ENCODE assay signal across 1 cellular context in genomic region chr17:17812211-17813054, GRCh38.
A peak's percentile ranks its signal among the peaks of the same experiment; 100 is the strongest.
TF ChIP-seq lines count a peak whose summit lies in the region.

No MANE protein-coding gene starts in this region.

TF ChIP-seq in HepG2, 621 proteins besides CTCF, POLR2A, EP300 and RAD21 (continued from another document and continues in another):
- TF ChIP-seq FUBP1 (CRISPR knock-in tag; IDR thresholded peaks at IDR 0.05; ENCODE audit: borderline replicate concordance): no peak
- 0 out of 2 replicates have a peak, but pooled peaks have one; percentile 20 for TF ChIP-seq MEIS2 (CRISPR knock-in tag; IDR thresholded peaks at IDR 0.05)
- TF ChIP-seq EZH2 (conservative IDR thresholded peaks at IDR 0.05; ENCODE audit: low read depth, low read length): no peak
- TF ChIP-seq SP1 (IDR thresholded peaks at IDR 0.05): no peak
- TF ChIP-seq SP1 (CRISPR knock-in tag; IDR thresholded peaks at IDR 0.05): 0 out of 2 replicates have a peak, but pooled peaks have one; percentile 40
- TF ChIP-seq AKNA (CRISPR knock-in tag; IDR thresholded peaks at IDR 0.05; ENCODE audit: borderline replicate concordance): 0 out of 2 replicates have a peak, but pooled peaks have one; percentile 39
- TF ChIP-seq RFX1 (IDR thresholded peaks at IDR 0.05): no peak
- peak; percentile 88 for TF ChIP-seq YY1 (IDR thresholded peaks at IDR 0.05; ENCODE audit: insufficient read depth, insufficient replicate concordance, low read depth, low read length)
- TF ChIP-seq, protein P1, sequence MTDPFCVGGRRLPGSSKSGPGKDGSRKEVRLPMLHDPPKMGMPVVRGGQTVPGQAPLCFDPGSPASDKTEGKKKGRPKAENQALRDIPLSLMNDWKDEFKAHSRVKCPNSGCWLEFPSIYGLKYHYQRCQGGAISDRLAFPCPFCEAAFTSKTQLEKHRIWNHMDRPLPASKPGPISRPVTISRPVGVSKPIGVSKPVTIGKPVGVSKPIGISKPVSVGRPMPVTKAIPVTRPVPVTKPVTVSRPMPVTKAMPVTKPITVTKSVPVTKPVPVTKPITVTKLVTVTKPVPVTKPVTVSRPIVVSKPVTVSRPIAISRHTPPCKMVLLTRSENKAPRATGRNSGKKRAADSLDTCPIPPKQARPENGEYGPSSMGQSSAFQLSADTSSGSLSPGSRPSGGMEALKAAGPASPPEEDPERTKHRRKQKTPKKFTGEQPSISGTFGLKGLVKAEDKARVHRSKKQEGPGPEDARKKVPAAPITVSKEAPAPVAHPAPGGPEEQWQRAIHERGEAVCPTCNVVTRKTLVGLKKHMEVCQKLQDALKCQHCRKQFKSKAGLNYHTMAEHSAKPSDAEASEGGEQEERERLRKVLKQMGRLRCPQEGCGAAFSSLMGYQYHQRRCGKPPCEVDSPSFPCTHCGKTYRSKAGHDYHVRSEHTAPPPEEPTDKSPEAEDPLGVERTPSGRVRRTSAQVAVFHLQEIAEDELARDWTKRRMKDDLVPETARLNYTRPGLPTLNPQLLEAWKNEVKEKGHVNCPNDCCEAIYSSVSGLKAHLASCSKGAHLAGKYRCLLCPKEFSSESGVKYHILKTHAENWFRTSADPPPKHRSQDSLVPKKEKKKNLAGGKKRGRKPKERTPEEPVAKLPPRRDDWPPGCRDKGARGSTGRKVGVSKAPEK (CRISPR knock-in tag; IDR thresholded peaks at IDR 0.05; ENCODE audit: borderline replicate concordance): no peak
- no peak for TF ChIP-seq ZNF646 (CRISPR knock-in tag; IDR thresholded peaks at IDR 0.05)
- no peak for TF ChIP-seq SETDB1 (CRISPR knock-in tag; IDR thresholded peaks at IDR 0.05; ENCODE audit: borderline replicate concordance)
- peak; percentile 17; the same call in 1 of the 2 replicates for TF ChIP-seq ARNTL (CRISPR knock-in tag; IDR thresholded peaks at IDR 0.05)
- TF ChIP-seq THRA (CRISPR knock-in tag; IDR thresholded peaks at IDR 0.05; ENCODE audit: borderline replicate concordance): no peak
- no peak for TF ChIP-seq EHMT2 (IDR thresholded peaks at IDR 0.05; ENCODE audit: borderline replicate concordance, low read depth, low read length)
- peak; percentile 95 for TF ChIP-seq AGO2 (optimal IDR thresholded peaks at IDR 0.05; ENCODE audit: low read depth, low read length)
- TF ChIP-seq ZSCAN12 (CRISPR knock-in tag; IDR thresholded peaks at IDR 0.05): 0 out of 2 replicates have a peak, but pooled peaks have one; percentile 50
- no peak for TF ChIP-seq ZNF282 (IDR thresholded peaks at IDR 0.05; ENCODE audit: partially characterized antibody)
- TF ChIP-seq, protein P2, sequence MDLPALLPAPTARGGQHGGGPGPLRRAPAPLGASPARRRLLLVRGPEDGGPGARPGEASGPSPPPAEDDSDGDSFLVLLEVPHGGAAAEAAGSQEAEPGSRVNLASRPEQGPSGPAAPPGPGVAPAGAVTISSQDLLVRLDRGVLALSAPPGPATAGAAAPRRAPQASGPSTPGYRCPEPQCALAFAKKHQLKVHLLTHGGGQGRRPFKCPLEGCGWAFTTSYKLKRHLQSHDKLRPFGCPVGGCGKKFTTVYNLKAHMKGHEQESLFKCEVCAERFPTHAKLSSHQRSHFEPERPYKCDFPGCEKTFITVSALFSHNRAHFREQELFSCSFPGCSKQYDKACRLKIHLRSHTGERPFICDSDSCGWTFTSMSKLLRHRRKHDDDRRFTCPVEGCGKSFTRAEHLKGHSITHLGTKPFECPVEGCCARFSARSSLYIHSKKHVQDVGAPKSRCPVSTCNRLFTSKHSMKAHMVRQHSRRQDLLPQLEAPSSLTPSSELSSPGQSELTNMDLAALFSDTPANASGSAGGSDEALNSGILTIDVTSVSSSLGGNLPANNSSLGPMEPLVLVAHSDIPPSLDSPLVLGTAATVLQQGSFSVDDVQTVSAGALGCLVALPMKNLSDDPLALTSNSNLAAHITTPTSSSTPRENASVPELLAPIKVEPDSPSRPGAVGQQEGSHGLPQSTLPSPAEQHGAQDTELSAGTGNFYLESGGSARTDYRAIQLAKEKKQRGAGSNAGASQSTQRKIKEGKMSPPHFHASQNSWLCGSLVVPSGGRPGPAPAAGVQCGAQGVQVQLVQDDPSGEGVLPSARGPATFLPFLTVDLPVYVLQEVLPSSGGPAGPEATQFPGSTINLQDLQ (CRISPR knock-in tag; IDR thresholded peaks at IDR 0.05): 0 out of 2 replicates have a peak, but pooled peaks have one; percentile 56
- TF ChIP-seq, protein P3, sequence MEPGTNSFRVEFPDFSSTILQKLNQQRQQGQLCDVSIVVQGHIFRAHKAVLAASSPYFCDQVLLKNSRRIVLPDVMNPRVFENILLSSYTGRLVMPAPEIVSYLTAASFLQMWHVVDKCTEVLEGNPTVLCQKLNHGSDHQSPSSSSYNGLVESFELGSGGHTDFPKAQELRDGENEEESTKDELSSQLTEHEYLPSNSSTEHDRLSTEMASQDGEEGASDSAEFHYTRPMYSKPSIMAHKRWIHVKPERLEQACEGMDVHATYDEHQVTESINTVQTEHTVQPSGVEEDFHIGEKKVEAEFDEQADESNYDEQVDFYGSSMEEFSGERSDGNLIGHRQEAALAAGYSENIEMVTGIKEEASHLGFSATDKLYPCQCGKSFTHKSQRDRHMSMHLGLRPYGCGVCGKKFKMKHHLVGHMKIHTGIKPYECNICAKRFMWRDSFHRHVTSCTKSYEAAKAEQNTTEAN (CRISPR knock-in tag; conservative IDR thresholded peaks at IDR 0.05): peak; percentile 53; the same call in 1 of the 2 replicates
- peak; percentile 92 for TF ChIP-seq RBM22 (optimal IDR thresholded peaks at IDR 0.05; ENCODE audit: low read length)
- TF ChIP-seq PAWR (CRISPR knock-in tag; IDR thresholded peaks at IDR 0.05; ENCODE audit: borderline replicate concordance): no peak
- TF ChIP-seq GLI4 (CRISPR knock-in tag; IDR thresholded peaks at IDR 0.05; ENCODE audit: borderline replicate concordance): no peak
- no peak for TF ChIP-seq ZNF484 (CRISPR knock-in tag; IDR thresholded peaks at IDR 0.05; ENCODE audit: borderline replicate concordance, low read depth)
- TF ChIP-seq ZBTB42 (CRISPR knock-in tag; IDR thresholded peaks at IDR 0.05): no peak
- TF ChIP-seq DRAP1 (CRISPR knock-in tag; IDR thresholded peaks at IDR 0.05): 0 out of 2 replicates have a peak, but pooled peaks have one; percentile 26
- no peak for TF ChIP-seq ZNF879 (CRISPR knock-in tag; IDR thresholded peaks at IDR 0.05)
